16 cellular contexts compared by ENCODE assay signal in genomic region chr15:80942746-80943565, GRCh38. TPM values are rescaled to one million over a fixed set of nuclear protein-coding genes. Genes with fewer than 3 reads are reported as not detected.
DNase-seq lines count a peak whose midpoint lies in the region; ATAC-seq, FAIRE-seq and TF ChIP-seq lines count a peak whose summit lies in the region.
"Had no signal": no experiment of that assay in that cellular context is flagged by ENCODE, and none has a peak within 500 bp of the region (broad histone marks: within the 10 kb centered on the region; RNA-seq: fewer than 3 reads in every experiment).

No MANE protein-coding gene starts in this region.

- 77 to 80% methylated on average over 16 of the region's 16 CpGs for WGBS in heart right ventricle, 2 donors

- H2AFZ ChIP-seq in osteoblast (ENCODE audit: low read length): no peak overlapping the region

- no peaks in the 10 kb centered on the region for H3K79me2 ChIP-seq in osteoblast (ENCODE audit: insufficient read depth, low read length)

- H3K4me1 ChIP-seq in heart right ventricle (peaks cover 0 to 12% (median 0%) of the 10 kb centered on the region in 9 donors), osteoblast (ENCODE audit: insufficient read depth, low read length) (peaks cover 5% of the 10 kb centered on the region)

- H3K4me3 ChIP-seq in AG10803 (ENCODE audit: low read length) (no peak overlapping the region), MG63 (no peak overlapping the region), heart right ventricle (no peak overlapping the region), osteoblast (ENCODE audit: insufficient read depth, low read length) (no peak overlapping the region)
- H3K4me3 ChIP-seq: cardiac muscle cell had no signal

- no peak overlapping the region for H3K27ac ChIP-seq in heart right ventricle
- H3K27ac ChIP-seq in osteoblast (ENCODE audit: low read depth, low read length): peak overlapping the region; percentile 30
- H3K27ac ChIP-seq: cardiac muscle cell had no signal

- H3K4me2 ChIP-seq in osteoblast (ENCODE audit: insufficient read depth, low read length): no peak overlapping the region

- no peak for TF ChIP-seq POLR2A in GM12892 (IDR thresholded peaks at IDR 0.05; ENCODE audit: low read depth, low read length)

- peaks cover 21% of the 10 kb centered on the region for H4K20me1 ChIP-seq in osteoblast (ENCODE audit: insufficient read depth, low read length)

- H3K9me3 ChIP-seq in MG63 (no peaks in the 10 kb centered on the region), heart right ventricle (no peaks in the 10 kb centered on the region), osteoblast (ENCODE audit: low read depth, low read length) (no peaks in the 10 kb centered on the region)

- no peak for FAIRE-seq in GM12892 (lab: Jason Lieb, UNC)
- FAIRE-seq: RCC 7860 had no signal

- H3K27me3 ChIP-seq in MG63 (no peaks in the 10 kb centered on the region), heart right ventricle (no peaks in the 10 kb centered on the region), osteoblast (ENCODE audit: insufficient read depth, low read length) (no peaks in the 10 kb centered on the region)
- H3K27me3 ChIP-seq: cardiac muscle cell had no signal

- ATAC-seq in heart right ventricle: peak; percentile 62 to 91 (median 84)

- H3K36me3 ChIP-seq in MG63 (peaks cover 17% of the 10 kb centered on the region), heart right ventricle (peaks cover 0 to 69% (median 27%) of the 10 kb centered on the region in 9 donors), osteoblast (ENCODE audit: insufficient read depth, low read length) (peaks cover 94% of the 10 kb centered on the region)

- intact Hi-C loops in heart right ventricle (cut with DNase I): loop anchor here in 2 of 10 donors (10.0 kb wide), 2 partner anchors 338 to 368 kb away; no protein-coding TSS in a partner anchor

- DNase-seq in AG10803 (ENCODE audit: low read depth): peak; percentile 53
- DNase-seq in MG63: peak; percentile 33
- DNase-seq in heart right ventricle: peak in 1 of 2 donors; percentile 51
- peak; percentile 82 for DNase-seq in osteoblast (ENCODE audit: insufficient read length, low spot score, missing footprints)
- DNase-seq in putamen (ENCODE audit: low spot score): no peak
- DNase-seq in ecto neural progenitor cell (ENCODE audit: low spot score): no peak
- no peak for DNase-seq in NCI-H2107 (lab: John Stamatoyannopoulos, UW)
- no peak for DNase-seq in GM12892 (ENCODE audit: insufficient read length)
- DNase-seq: ACHN; activated CD4-positive, CD25-positive, alpha-beta regulatory T cell treated with anti-CD3 and anti-CD28 coated beads, Interleukin-2, amount 50 U/mL, for 72 hours; activated naive CD8-positive, alpha-beta T cell treated with anti-CD3 and anti-CD28 coated beads for 36 hours; midbrain; NCI-H2029; NCI-H774 had no signal

- TF ChIP-seq CTCF in AG10803 (conservative IDR thresholded peaks at IDR 0.05; ENCODE audit: low read length) (no peak), heart right ventricle (IDR thresholded peaks at IDR 0.05) (peak in 2 of 9 donors; percentile 9 to 16), osteoblast (IDR thresholded peaks at IDR 0.05; ENCODE audit: extremely low read depth, low read depth, low read length) (no peak)

RNA-seq across cellular contexts. Expression of gene MESD, which starts 46.7 kb away (rescaled TPM):
- total RNA-seq in MG63 (2014; rRNA removed; shearing (Covaris generic); ENCODE audit: low replicate concordance): 23.4 and 25.5 TPM in 2 replicates
- total RNA-seq in heart right ventricle: 10 to 100 TPM; 11.1 to 17.6 (median 15.2) TPM
- 10 to 100 TPM; 13.4 TPM for polyA plus RNA-seq in heart right ventricle
- total RNA-seq in osteoblast: 16.6 and 18.6 TPM in 2 replicates
- 12.7 TPM for polyA plus RNA-seq in GM12892 (2012; ENCODE audit: missing spikeins)

RNA-seq across cellular contexts. Expression of gene TLNRD1, which starts 57.8 kb away (rescaled TPM):
- 8.4 and 13.9 TPM in 2 replicates for total RNA-seq in MG63 (2014; rRNA removed; shearing (Covaris generic); ENCODE audit: low replicate concordance)
- 10 to 100 TPM in 2 of 10 donors, 1 to 10 TPM in 8; 4.3 to 19.4 (median 6.3) TPM for total RNA-seq in heart right ventricle
- polyA plus RNA-seq in heart right ventricle: 1 to 10 TPM; 5.1 to 8.5 TPM
- total RNA-seq in osteoblast: 7.1 and 7.6 TPM in 2 replicates
- polyA plus RNA-seq in GM12892 (2012; ENCODE audit: missing spikeins): 3.5 TPM

Comparison
In these comparisons a context has a peak if more than half of its experiments do, and no peak if none do; other contexts are left out.
1. DNase-seq: peak in AG10803 (single experiment), MG63 (single experiment) and osteoblast (single experiment); none in putamen (single experiment), ecto neural progenitor cell (single experiment), NCI-H2107 (single experiment) and GM12892 (single experiment).